In the genomic region with DNA sequence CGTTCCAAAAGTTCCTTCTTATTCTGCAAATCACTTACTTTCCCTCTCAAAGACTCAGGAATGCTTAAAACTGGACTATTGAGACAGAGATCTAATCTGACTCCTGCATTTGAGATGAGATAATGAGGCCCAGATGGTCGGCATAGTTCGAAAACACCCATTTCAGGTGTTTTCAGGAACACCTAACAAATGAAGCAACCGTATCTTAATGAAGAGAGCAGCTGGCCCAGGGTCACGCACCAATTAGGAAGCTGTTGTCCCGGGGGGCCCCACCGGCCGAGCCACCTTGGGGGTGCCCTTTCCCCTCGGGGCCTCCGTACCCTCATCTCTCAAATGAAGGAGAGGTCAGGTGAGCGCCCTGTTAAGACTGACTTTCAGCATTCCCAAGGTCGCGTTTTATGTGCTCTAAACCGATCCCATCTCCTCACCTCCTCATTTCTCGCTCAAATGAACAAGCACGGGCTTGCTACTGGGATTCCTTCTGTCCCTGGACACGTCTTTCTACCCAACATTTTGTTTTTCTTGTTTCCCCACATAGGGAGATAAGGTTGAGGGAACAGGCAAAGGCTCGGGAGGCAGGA, we compare ENCODE assay signal across 8 cellular contexts. TPM values are rescaled to one million over a fixed set of nuclear protein-coding genes. Genes with fewer than 3 reads are reported as not detected.
DNase-seq lines count a peak whose midpoint lies in the region; ATAC-seq and TF ChIP-seq lines count a peak whose summit lies in the region.

No MANE protein-coding gene starts in this region.

- peaks cover 12% of the 10 kb centered on the region for H3K27me3 Mint-ChIP-seq in MCF 10A (ENCODE audit: insufficient read depth, unreplicated experiment)

- H3K9me3 Mint-ChIP-seq in MCF 10A (ENCODE audit: unreplicated experiment) = no peaks in the 10 kb centered on the region

- H3K27me3 ChIP-seq in A673 (replicated peaks; ENCODE audit: insufficient read depth, low read depth, low read length, poor library complexity) (peaks cover 7% of the 10 kb centered on the region), left lung (no peaks in the 10 kb centered on the region), tibial nerve (no peaks in the 10 kb centered on the region)

- TF ChIP-seq POLR2A in tibial nerve (IDR thresholded peaks at IDR 0.05) = no peak

- intact Hi-C loops in A673 (cut with micrococcal nuclease; ENCODE audit: unreplicated experiment) = no loop called here
- intact Hi-C loops in MCF 10A (cut with micrococcal nuclease) = no loop called here
- intact Hi-C loops in left lung (cut with DNase I) = no loop called here

- 18% methylated on average over 18 of the region's 18 CpGs for WGBS in tibial nerve, 2 donors

- peaks cover 10% of the 10 kb centered on the region for H3K36me3 ChIP-seq in A673 (ENCODE audit: insufficient read depth, low read length, poor library complexity, severe bottlenecking)
- peaks cover 0 to 30% of the 10 kb centered on the region in 2 donors for H3K36me3 ChIP-seq in left lung
- H3K36me3 ChIP-seq in tibial nerve = peaks cover 0 to 29% (median 0%) of the 10 kb centered on the region in 3 donors

- DNase-seq in A673 (ENCODE audit: low spot score) (no peak), MCF 10A (ENCODE audit: unreplicated experiment) (peak; percentile 16), left lung (no peak), tibial nerve (ENCODE audit: low spot score in 2 of 2) (no peak), AG08396 (ENCODE audit: low spot score) (no peak), iPS-NIHi11 (ENCODE audit: low spot score) (no peak)

- BruUV-seq in A673 (replicated peaks; lab: Mats Ljungman, UMichigan) = TSS peak; percentile 61
- BruUV-seq in MCF 10A (replicated peaks; lab: Mats Ljungman, UMichigan) = TSS peak; percentile 59

- peak overlapping the region; percentile 90 for H3K4me3 Mint-ChIP-seq in MCF 10A (ENCODE audit: unreplicated experiment)

- H3K9me3 ChIP-seq in A673 (ENCODE audit: low read depth, low read length, poor library complexity, severe bottlenecking) (no peaks in the 10 kb centered on the region), left lung (no peaks in the 10 kb centered on the region), tibial nerve (no peaks in the 10 kb centered on the region)

- POLR2A ChIA-PET in A673 (lab: Charles Lee; ENCODE audit: low non-redundant PET) = no interaction called here
- POLR2A ChIA-PET in MCF 10A (lab: Yijun Ruan, JAX) = interaction anchor here (0.7 kb wide), 1 partner anchor 16 kb away, joined by 3 read pairs; no protein-coding TSS in a partner anchor

- H3K27ac Mint-ChIP-seq in MCF 10A (ENCODE audit: low read depth, unreplicated experiment) = peak overlapping the region; percentile 91

- peaks cover 18% of the 10 kb centered on the region for H3K36me3 Mint-ChIP-seq in MCF 10A (ENCODE audit: insufficient read depth, unreplicated experiment)

- H3K4me3 ChIP-seq in A673 (ENCODE audit: low read depth, low read length, poor library complexity, severe bottlenecking) (peak overlapping the region; percentile 91), left lung (peak overlapping the region; percentile 88 to 92), tibial nerve (peak overlapping the region; percentile 86 to 91 (median 88))

- ATAC-seq in HG03064 (IDR thresholded peaks at IDR 0.05; ENCODE audit: low read depth, unreplicated experiment) = peak; percentile 14
- no peak for ATAC-seq in left lung
- no peak for ATAC-seq in GM18861 (IDR thresholded peaks at IDR 0.05; ENCODE audit: unreplicated experiment)

- H3K4me1 ChIP-seq in A673 (ENCODE audit: insufficient read depth, low read length, poor library complexity, severe bottlenecking) (peaks cover 7% of the 10 kb centered on the region), left lung (peaks cover 11 to 48% of the 10 kb centered on the region in 2 donors), tibial nerve (peaks cover 0 to 42% (median 20%) of the 10 kb centered on the region in 4 donors)

- CTCF ChIA-PET in A673 (lab: Charles Lee) (no interaction called here), MCF 10A (lab: Yijun Ruan, JAX) (interaction anchor here (0.8 kb wide), 1 partner anchor 13 kb away, joined by 3 read pairs; no protein-coding TSS in a partner anchor)

- TF ChIP-seq EP300 in tibial nerve (IDR thresholded peaks at IDR 0.05) = no peak

- H3K4me1 Mint-ChIP-seq in MCF 10A (ENCODE audit: insufficient read depth, unreplicated experiment) = peaks cover 17% of the 10 kb centered on the region

- TF ChIP-seq CTCF in A673 (conservative IDR thresholded peaks at IDR 0.05; ENCODE audit: low read depth, low read length) (no peak), MCF 10A (IDR thresholded peaks at IDR 0.05; ENCODE audit: unreplicated experiment) (no peak), left lung (IDR thresholded peaks at IDR 0.05) (no peak), tibial nerve (IDR thresholded peaks at IDR 0.05) (no peak)

- H3K27ac ChIP-seq in A673 (ENCODE audit: low read depth, low read length, poor library complexity, severe bottlenecking) (peak overlapping the region; percentile 85), left lung (peak overlapping the region in 1 of 2 donors; percentile 69), tibial nerve (peak overlapping the region in 2 of 4 donors; percentile 81)

RNA-seq across cellular contexts. Expression of gene LRPAP1, which starts 0.8 kb away (rescaled TPM):
- total RNA-seq in A673 (2021) (171 and 182 TPM in 2 replicates), MCF 10A (2022) (93.6 and 96.2 TPM in 2 replicates), left lung (100 to 1,000 TPM; 192 to 218 TPM), tibial nerve (100 to 1,000 TPM in 3 of 4 donors, 10 to 100 TPM in 1; 68.1 to 169 (median 108) TPM)
